ENCODE assay signal across 23 cellular contexts in the genomic region with DNA sequence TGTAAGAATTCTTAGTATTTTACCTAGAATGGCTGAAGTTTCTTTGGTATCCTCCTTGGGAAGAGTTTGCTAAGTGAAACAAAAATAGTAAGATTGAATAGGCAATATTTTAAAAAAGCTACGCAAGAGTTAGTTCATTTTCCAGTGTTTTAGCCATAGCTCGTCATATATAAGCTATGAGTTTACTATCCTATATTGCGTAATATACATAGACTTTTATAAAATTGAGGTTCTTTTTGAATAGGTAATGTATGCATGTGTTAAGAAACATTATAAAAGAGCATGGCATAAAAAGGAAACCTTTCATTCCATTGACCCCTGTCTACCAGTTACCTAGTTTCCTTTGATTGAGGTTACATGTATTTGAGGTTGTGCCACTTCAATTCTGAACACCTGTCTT.
"Had no signal": no experiment of that assay in that cellular context is flagged by ENCODE, and none has a peak within 500 bp of the region (broad histone marks: within the 10 kb centered on the region; RNA-seq: fewer than 3 reads in every experiment).

No MANE protein-coding gene starts in this region.

- H3K4me2 ChIP-seq: KMS-11 had no signal

- FAIRE-seq: HTR-8/SVneo had no signal

- H3K9ac ChIP-seq: KMS-11 had no signal

- H3K27ac ChIP-seq: HL-60, KMS-11, RWPE1 had no signal

- ATAC-seq: Panc1, PC-3, SK-N-SH treated with all-trans-retinoic acid at 6 μM for 48 hours, T-helper 17 cell had no signal

- DNase-seq: Kasumi-1, MM.1S, NCI-H1092 treated with DMSO at 0.1 percent for 48 hours, NCI-H1417 treated with DMSO at 0.1 percent for 48 hours, NCI-H187, NCI-H2029, NCI-H2081 treated with DMSO at 0.1 percent for 48 hours, NCI-H2171, NCI-H226, NCI-H446, NCI-H510A, NCI-H524 treated with DMSO at 0.1 percent for 48 hours, NCI-H82, PC-3, SHP77, T-helper 1 cell, T-helper 17 cell had no signal
